Comparison of ENCODE assay signal across 23 cellular contexts in genomic region chr11:70559516-70559915, GRCh38.
DNase-seq lines count a peak whose midpoint lies in the region; ATAC-seq, FAIRE-seq and TF ChIP-seq lines count a peak whose summit lies in the region.
"Had no signal": no experiment of that assay in that cellular context is flagged by ENCODE, and none has a peak within 500 bp of the region (broad histone marks: within the 10 kb centered on the region; RNA-seq: fewer than 3 reads in every experiment).

No MANE protein-coding gene starts in this region.

- POLR2A ChIA-PET in WTC11 (lab: Charles Lee): no interaction called here

- CTCF ChIA-PET in WTC11 (lab: Charles Lee): interaction anchor here (0.7 to 1.4 kb wide), 3 partner anchors 28 to 48 kb away, joined by 3 to 5 read pairs (median 4); no protein-coding TSS in a partner anchor

- intact Hi-C loops in Right ventricle myocardium inferior (cut with DNase I) (no loop called here), cardiac septum (cut with DNase I) (no loop called here), kidney (cut with DNase I) (no loop called here)

- no peaks in the 10 kb centered on the region for H3K9me3 Mint-ChIP-seq in WTC11
- H3K9me3 Mint-ChIP-seq: CD4-positive, CD25-positive, alpha-beta regulatory T cell; CD8-positive, alpha-beta T cell; GM23338; H9 had no signal

- H3K36me3 ChIP-seq in kidney (ENCODE audit: control insufficient read depth in 1 of 2, insufficient read depth in 2 of 2, low read length in 2 of 2) (no peaks in the 10 kb centered on the region), osteoblast (ENCODE audit: insufficient read depth, low read length) (no peaks in the 10 kb centered on the region)
- H3K36me3 ChIP-seq: BLaER1 had no signal

- H3K27ac ChIP-seq in kidney (ENCODE audit: low read depth in 2 of 2, low read length in 2 of 2) (no peak overlapping the region), osteoblast (ENCODE audit: low read depth, low read length) (no peak overlapping the region)
- H3K27ac ChIP-seq: 22Rv1, BLaER1, C4-2B had no signal

- H3K9ac ChIP-seq in kidney (ENCODE audit: low read length in 2 of 2): no peak overlapping the region
- H3K9ac ChIP-seq: BLaER1 had no signal

- H3K27me3 Mint-ChIP-seq in WTC11 (ENCODE audit: low read depth): no peaks in the 10 kb centered on the region
- H3K27me3 Mint-ChIP-seq: B cell; CD4-positive, CD25-positive, alpha-beta regulatory T cell had no signal

- peak overlapping the region; percentile 50; the same call in 1 of the 2 replicates for H3K27ac Mint-ChIP-seq in WTC11
- H3K27ac Mint-ChIP-seq: B cell; CD4-positive, CD25-positive, alpha-beta regulatory T cell; CD8-positive, alpha-beta T cell; GM23338 had no signal

- H3K9me3 ChIP-seq in kidney (ENCODE audit: control insufficient read depth in 1 of 2, low read length in 2 of 2) (no peaks in the 10 kb centered on the region), osteoblast (ENCODE audit: low read depth, low read length) (no peaks in the 10 kb centered on the region)
- H3K9me3 ChIP-seq: BLaER1, Caco-2 had no signal

- no peak overlapping the region for H3K4me2 ChIP-seq in osteoblast (ENCODE audit: insufficient read depth, low read length)
- H3K4me2 ChIP-seq: BLaER1, GM23338 had no signal

- H3K4me1 Mint-ChIP-seq in WTC11: peaks cover 8% of the 10 kb centered on the region
- H3K4me1 Mint-ChIP-seq: B cell; CD4-positive, CD25-positive, alpha-beta regulatory T cell had no signal

- H3K27me3 ChIP-seq in osteoblast (ENCODE audit: insufficient read depth, low read length): no peaks in the 10 kb centered on the region
- H3K27me3 ChIP-seq: BLaER1 had no signal

- FAIRE-seq in kidney (lab: Jason Lieb, UNC): no peak
- FAIRE-seq: A204.1, G401.6, GM12892 had no signal

- no peak overlapping the region for H2AFZ ChIP-seq in osteoblast (ENCODE audit: low read length)
- H2AFZ ChIP-seq: GM23338 had no signal

- TF ChIP-seq CTCF in WTC11 (IDR thresholded peaks at IDR 0.05) (no peak), kidney (IDR thresholded peaks at IDR 0.05; ENCODE audit: borderline replicate concordance, extremely low read depth, insufficient read depth) (no peak), osteoblast (IDR thresholded peaks at IDR 0.05; ENCODE audit: extremely low read depth, low read depth, low read length) (no peak)

- H4K20me1 ChIP-seq in osteoblast (ENCODE audit: insufficient read depth, low read length): no peaks in the 10 kb centered on the region
- H4K20me1 ChIP-seq: BLaER1 had no signal

- no peak overlapping the region for H3K4me3 ChIP-seq in kidney (ENCODE audit: low read length in 2 of 2)
- H3K4me3 ChIP-seq in osteoblast (ENCODE audit: insufficient read depth, low read length): no peak overlapping the region
- H3K4me3 ChIP-seq: BLaER1, GM23338 had no signal

- no peaks in the 10 kb centered on the region for H3K4me1 ChIP-seq in kidney (ENCODE audit: control insufficient read depth in 1 of 2, insufficient read depth in 1 of 2, low read depth in 1 of 2, low read length in 2 of 2)
- no peaks in the 10 kb centered on the region for H3K4me1 ChIP-seq in osteoblast (ENCODE audit: insufficient read depth, low read length)
- H3K4me1 ChIP-seq: BLaER1, Caco-2 had no signal

- DNase-seq in Right ventricle myocardium inferior (ENCODE audit: missing footprints) (peak; percentile 17), cardiac septum (ENCODE audit: low spot score) (no peak), WTC11 (ENCODE audit: low spot score) (no peak), kidney (peak; percentile 24), osteoblast (ENCODE audit: insufficient read length, low spot score, missing footprints) (peak; percentile 41), NCI-H446 (lab: John Stamatoyannopoulos, UW) (no peak), foreskin melanocyte (no peak)
- DNase-seq: Caco-2; CD4-positive, CD25-positive, alpha-beta regulatory T cell; CD8-positive, alpha-beta T cell; DMS153; DND-41; H9 had no signal

- no peak overlapping the region for H3K4me3 Mint-ChIP-seq in WTC11
- H3K4me3 Mint-ChIP-seq: B cell; CD4-positive, CD25-positive, alpha-beta regulatory T cell; CD8-positive, alpha-beta T cell; GM23338; H9 had no signal

- H3K79me2 ChIP-seq in osteoblast (ENCODE audit: insufficient read depth, low read length): no peaks in the 10 kb centered on the region

- H3K36me3 Mint-ChIP-seq in WTC11: no peaks in the 10 kb centered on the region
- H3K36me3 Mint-ChIP-seq: CD4-positive, CD25-positive, alpha-beta regulatory T cell; CD8-positive, alpha-beta T cell had no signal

- ATAC-seq in Right ventricle myocardium inferior (no peak), WTC11 (no peak), GM21717 (IDR thresholded peaks at IDR 0.05; ENCODE audit: unreplicated experiment) (no peak)
- ATAC-seq: CD8-positive, alpha-beta T cell; GM23338; HCT116 had no signal

TF ChIP-seq in WTC11, 78 proteins besides CTCF, POLR2A, EP300 and RAD21:
- TF ChIP-seq ZBTB21 (CRISPR knock-in tag; IDR thresholded peaks at IDR 0.05; ENCODE audit: borderline replicate concordance) (no peak), NR1H2 (CRISPR knock-in tag; IDR thresholded peaks at IDR 0.05) (no peak), ZNF671 (CRISPR knock-in tag; IDR thresholded peaks at IDR 0.05) (no peak), CREM (CRISPR knock-in tag; IDR thresholded peaks at IDR 0.05) (no peak)
TF ChIP-seq in WTC11: peak in this region for 0.

Comparison
In these comparisons a context has a peak if more than half of its experiments do, and no peak if none do; other contexts are left out.
1. DNase-seq: peak in Right ventricle myocardium inferior (single experiment), kidney (single experiment) and osteoblast (single experiment); none in cardiac septum (single experiment), WTC11 (single experiment), NCI-H446 (0 of 2) and foreskin melanocyte (single experiment).